Comparison of ENCODE assay signal across 8 cellular contexts in genomic region chr10:69338133-69338456, GRCh38. TPM values are rescaled to one million over a fixed set of nuclear protein-coding genes. Genes with fewer than 3 reads are reported as not detected.
A peak's percentile ranks its signal among the peaks of the same experiment; 100 is the strongest.
DNase-seq lines count a peak whose midpoint lies in the region; ATAC-seq and TF ChIP-seq lines count a peak whose summit lies in the region.

No MANE protein-coding gene starts in this region.

- H3K4me3 ChIP-seq in neuron (ENCODE audit: low read length) (peak overlapping the region; percentile 44), uterus (no peak overlapping the region), PC-3 (ENCODE audit: low read length) (no peak overlapping the region), H7 (ENCODE audit: insufficient read depth, low read depth, low read length) (no peak overlapping the region)

- POLR2A ChIA-PET in PC-3 (lab: Charles Lee; ENCODE audit: unreplicated experiment), result no interaction called here

- H2AFZ ChIP-seq in neuron (ENCODE audit: low read depth, low read length) (no peak overlapping the region), PC-3 (ENCODE audit: low read length) (no peak overlapping the region)

- H3K9ac ChIP-seq in PC-3 (ENCODE audit: low read length), result no peak overlapping the region

- DNase-seq in activated T-cell treated with anti-CD3 and anti-CD28 coated beads, Interleukin-2, amount 50 U/mL, for 24 hours, result no peak
- DNase-seq in activated T-cell treated with anti-CD3 and anti-CD28 coated beads, Interleukin-2, amount 50 U/mL, for 1 hour, result no peak
- DNase-seq in epithelial cell of prostate (ENCODE audit: low read depth, low spot score), result no peak
- no peak for DNase-seq in uterus
- DNase-seq in globus pallidus (ENCODE audit: low spot score), result no peak
- no peak for DNase-seq in PC-3
- no peak for DNase-seq in H7

- peaks cover 81% of the 10 kb centered on the region for H3K4me1 Mint-ChIP-seq in activated T-cell treated with anti-CD3 and anti-CD28 coated beads, Interleukin-2, amount 50 U/mL, for 24 hours (ENCODE audit: low read depth)

- H3K9me2 ChIP-seq in PC-3 (replicated peaks; ENCODE audit: low read length), result no peaks in the 10 kb centered on the region

- peaks cover 98% of the 10 kb centered on the region for H3K79me2 ChIP-seq in PC-3 (ENCODE audit: low read length)

- peaks cover 46% of the 10 kb centered on the region for H3K36me3 Mint-ChIP-seq in activated T-cell treated with anti-CD3 and anti-CD28 coated beads, Interleukin-2, amount 50 U/mL, for 24 hours (ENCODE audit: low read depth)

- no peaks in the 10 kb centered on the region for H3F3A ChIP-seq in PC-3 (ENCODE audit: low read length, unreplicated experiment)

- H4K20me1 ChIP-seq in PC-3 (ENCODE audit: low read length), result peaks cover 12% of the 10 kb centered on the region; the same call in 1 of the 2 replicates

- TF ChIP-seq POLR2A in uterus (IDR thresholded peaks at IDR 0.05), result no peak

- H3K9me3 Mint-ChIP-seq in activated T-cell treated with anti-CD3 and anti-CD28 coated beads, Interleukin-2, amount 50 U/mL, for 24 hours, result no peaks in the 10 kb centered on the region

- no peak for ATAC-seq in PC-3

- CTCF ChIA-PET in PC-3 (lab: Charles Lee), result no interaction called here

- H3K4me1 ChIP-seq in neuron (ENCODE audit: insufficient read depth, low read length), result peaks cover 28% of the 10 kb centered on the region
- H3K4me1 ChIP-seq in uterus, result peaks cover 4 to 20% of the 10 kb centered on the region in 2 donors
- peaks cover 13% of the 10 kb centered on the region for H3K4me1 ChIP-seq in PC-3 (ENCODE audit: insufficient read depth, low read length)

- H3K27me3 ChIP-seq in neuron (ENCODE audit: insufficient read depth, low read length) (no peaks in the 10 kb centered on the region), uterus (no peaks in the 10 kb centered on the region), PC-3 (ENCODE audit: low read length) (no peaks in the 10 kb centered on the region), H7 (ENCODE audit: control insufficient read depth, insufficient read depth, low read length) (no peaks in the 10 kb centered on the region)

- no peaks in the 10 kb centered on the region for H3K27me3 Mint-ChIP-seq in activated T-cell treated with anti-CD3 and anti-CD28 coated beads, Interleukin-2, amount 50 U/mL, for 24 hours

- H3K36me3 ChIP-seq in neuron (ENCODE audit: insufficient read depth, low read length) (no peaks in the 10 kb centered on the region), uterus (no peaks in the 10 kb centered on the region), PC-3 (ENCODE audit: low read depth, low read length) (no peaks in the 10 kb centered on the region), H7 (replicated peaks; ENCODE audit: control insufficient read depth, insufficient read depth, low read length) (0 out of 2 replicates have a peak, but pooled peaks cover 1% of the 10 kb centered on the region)

- no peaks in the 10 kb centered on the region for H3K9me3 ChIP-seq in neuron (ENCODE audit: low read length)
- no peaks in the 10 kb centered on the region for H3K9me3 ChIP-seq in uterus
- no peaks in the 10 kb centered on the region for H3K9me3 ChIP-seq in PC-3 (ENCODE audit: low read length)

- H3K27ac ChIP-seq in epithelial cell of prostate (peak overlapping the region; percentile 90), uterus (peak overlapping the region; percentile 6 to 30), PC-3 (ENCODE audit: low read length) (no peak overlapping the region)

- no TSS peak for BruUV-seq in PC-3 (replicated peaks; lab: Mats Ljungman, UMichigan)

- H3K27ac Mint-ChIP-seq in activated T-cell treated with anti-CD3 and anti-CD28 coated beads, Interleukin-2, amount 50 U/mL, for 24 hours, result peak overlapping the region; percentile 28

- TF ChIP-seq CTCF in uterus (IDR thresholded peaks at IDR 0.05) (no peak), PC-3 (conservative IDR thresholded peaks at IDR 0.05; ENCODE audit: low read depth, low read length) (no peak)

- no peak overlapping the region for H3K4me2 ChIP-seq in PC-3 (ENCODE audit: low read length)

- intact Hi-C loops in uterus (cut with DNase I; ENCODE audit: low total_unique reads), result no loop called here
- intact Hi-C loops in PC-3 (cut with micrococcal nuclease), result no loop called here

- no peak overlapping the region for H3K4me3 Mint-ChIP-seq in activated T-cell treated with anti-CD3 and anti-CD28 coated beads, Interleukin-2, amount 50 U/mL, for 24 hours

RNA-seq across cellular contexts. Expression of gene HK1, which starts 59.8 kb away (rescaled TPM):
- 10 to 100 TPM; 17.9 to 77.6 (median 43.6) TPM for total RNA-seq in uterus
- 189 and 208 TPM in 2 replicates for total RNA-seq in PC-3 (2014; rRNA removed)
- 110 and 114 TPM in 2 replicates for total RNA-seq in H7 (2014; rRNA removed; shearing (Covaris generic))
